ENCODE assay signal across 1 cellular context in genomic region chr2:197136452-197136851, GRCh38.
TF ChIP-seq lines count a peak whose summit lies in the region.

No MANE protein-coding gene starts in this region.

TF ChIP-seq in HepG2, 621 proteins besides CTCF, POLR2A, EP300 and RAD21 (continued from another document):
- TF ChIP-seq NRL (CRISPR knock-in tag; IDR thresholded peaks at IDR 0.05; ENCODE audit: borderline replicate concordance) (no peak), ZFY (CRISPR knock-in tag; IDR thresholded peaks at IDR 0.05) (no peak), AHDC1 (CRISPR knock-in tag; IDR thresholded peaks at IDR 0.05; ENCODE audit: borderline replicate concordance) (no peak), ZNF33A (CRISPR knock-in tag; IDR thresholded peaks at IDR 0.05; ENCODE audit: borderline replicate concordance) (no peak), HOXA5 (CRISPR knock-in tag; IDR thresholded peaks at IDR 0.05) (no peak), TOE1 (CRISPR knock-in tag; IDR thresholded peaks at IDR 0.05) (no peak), ELF1 (CRISPR knock-in tag; IDR thresholded peaks at IDR 0.05) (no peak)
TF ChIP-seq in HepG2: peak in this region for 0.
